ENCODE assay signal across 8 cellular contexts in the genomic region with DNA sequence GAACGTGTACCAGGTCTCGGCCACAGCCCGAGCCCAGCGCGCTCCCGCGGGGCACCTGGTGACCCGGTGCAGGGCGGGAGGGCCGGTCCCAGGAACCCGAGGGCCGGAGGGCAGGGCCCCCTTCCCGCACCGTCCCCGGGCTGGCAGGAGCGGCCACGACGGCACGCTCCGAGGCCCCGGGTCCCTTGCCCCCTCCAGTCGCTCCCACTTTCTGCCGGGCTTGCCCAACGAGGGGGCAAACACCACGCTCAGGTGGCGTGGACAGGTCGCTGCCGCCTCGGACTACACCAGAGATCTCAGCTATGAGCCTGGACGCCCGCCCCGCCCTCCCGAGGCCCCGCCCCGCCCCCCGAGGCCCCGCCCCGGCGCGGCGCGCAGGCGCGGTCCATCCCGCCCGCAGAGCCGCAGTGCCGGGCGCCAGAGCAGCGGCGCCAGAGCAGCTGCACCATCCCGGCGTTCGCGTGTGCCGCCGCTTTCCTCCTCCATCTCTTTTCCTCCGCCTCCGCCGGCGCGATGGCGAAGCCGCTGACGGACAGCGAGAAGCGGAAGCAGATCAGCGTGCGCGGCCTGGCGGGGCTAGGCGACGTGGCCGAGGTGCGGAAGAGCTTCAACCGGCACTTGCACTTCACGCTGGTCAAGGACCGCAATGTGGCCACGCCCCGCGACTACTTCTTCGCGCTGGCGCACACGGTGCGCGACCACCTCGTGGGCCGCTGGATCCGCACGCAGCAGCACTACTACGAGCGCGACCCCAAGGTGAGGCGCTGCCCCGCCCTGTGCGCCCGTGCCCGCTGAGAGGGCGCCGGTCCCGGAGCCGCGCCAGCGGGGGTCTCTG. TPM values are rescaled to one million over a fixed set of nuclear protein-coding genes. Genes with fewer than 3 reads are reported as not detected.
DNase-seq lines count a peak whose midpoint lies in the region; ATAC-seq and TF ChIP-seq lines count a peak whose summit lies in the region.

PYGB (plus strand) TSS at position 420 of the 835 bp plus-strand sequence; CDS start at position 514, 94 bp downstream.

- H3K27me3 ChIP-seq in OCI-LY1 (ENCODE audit: insufficient read depth, low read length): no peaks in the 10 kb centered on the region

- no peak within 1 kb of the TSS for H2AFZ ChIP-seq in OCI-LY1 (ENCODE audit: low read length)

- H3K4me3 Mint-ChIP-seq in Calu3 (ENCODE audit: low read depth, unreplicated experiment): peak within 1 kb of the TSS; percentile 69
- H3K4me3 Mint-ChIP-seq in endothelial cell (ENCODE audit: unreplicated experiment): peak within 1 kb of the TSS; percentile 95
- H3K4me3 Mint-ChIP-seq in mesothelial cell of epicardium: peak within 1 kb of the TSS; percentile 92

- ATAC-seq in GM21367 (IDR thresholded peaks at IDR 0.05; ENCODE audit: unreplicated experiment): peak; percentile 61

- H3K27ac Mint-ChIP-seq in Calu3 (ENCODE audit: unreplicated experiment) (peak within 1 kb of the TSS; percentile 52), endothelial cell (ENCODE audit: unreplicated experiment) (peak within 1 kb of the TSS; percentile 77), mesothelial cell of epicardium (peak within 1 kb of the TSS; percentile 94)

- H3K4me1 ChIP-seq in OCI-LY1 (ENCODE audit: insufficient read depth, low read length, severe bottlenecking): peaks cover 43% of the 10 kb centered on the region

- peaks cover 7% of the 10 kb centered on the region for H3K36me3 ChIP-seq in OCI-LY1 (ENCODE audit: insufficient read depth, low read length)

- intact Hi-C loops in Calu3 (cut with micrococcal nuclease; ENCODE audit: unreplicated experiment): no loop called here

- peaks cover 41% of the 10 kb centered on the region for H3K79me2 ChIP-seq in OCI-LY1 (ENCODE audit: insufficient read depth, low read length)

- H3K27me3 Mint-ChIP-seq in Calu3 (ENCODE audit: unreplicated experiment) (no peaks in the 10 kb centered on the region), endothelial cell (ENCODE audit: unreplicated experiment) (peaks cover 15% of the 10 kb centered on the region), mesothelial cell of epicardium (ENCODE audit: low read depth) (peaks cover 9% of the 10 kb centered on the region)

- H3K4me2 ChIP-seq in OCI-LY1 (ENCODE audit: low read length): peak within 1 kb of the TSS; percentile 86

- H3K4me3 ChIP-seq in OCI-LY1 (ENCODE audit: low read depth, low read length, poor library complexity, severe bottlenecking): peak within 1 kb of the TSS; percentile 73

- H3F3A ChIP-seq in OCI-LY1 (ENCODE audit: insufficient read depth, low read length): no peaks in the 10 kb centered on the region

- DNase-seq in Calu3 (peak; percentile 65), HT1080 (ENCODE audit: low read depth) (peak; percentile 81), endothelial cell (ENCODE audit: low spot score) (peak; percentile 80), mesothelial cell of epicardium (ENCODE audit: low spot score in 2 of 2, unreplicated experiment in 2 of 2) (peak; percentile 70 to 82)
- DNase-seq in activated CD8-positive, alpha-beta memory T cell treated with anti-CD3 and anti-CD28 coated beads, Interleukin-2, amount 50 U/mL, for 4 hours: peak; percentile 72
- peak; percentile 38 to 62 for DNase-seq in stimulated activated CD8-positive, alpha-beta memory T cell treated with anti-CD3 and anti-CD28 coated beads, Interleukin-15, amount 100 ng/mL, for 4 hours (ENCODE audit: low read depth in 2 of 2)

- H3K9me3 Mint-ChIP-seq in Calu3 (ENCODE audit: low read depth, unreplicated experiment): no peaks in the 10 kb centered on the region
- H3K9me3 Mint-ChIP-seq in endothelial cell (ENCODE audit: unreplicated experiment): no peaks in the 10 kb centered on the region
- H3K9me3 Mint-ChIP-seq in mesothelial cell of epicardium: peaks cover 6% of the 10 kb centered on the region

- H3K27ac ChIP-seq in OCI-LY1 (ENCODE audit: low read depth, low read length, poor library complexity, severe bottlenecking): peak within 1 kb of the TSS; percentile 39

- BruUV-seq in Calu3 (replicated peaks; lab: Mats Ljungman, UMichigan): no TSS peak

- H3K9me3 ChIP-seq in OCI-LY1 (ENCODE audit: low read length): no peaks in the 10 kb centered on the region

- peak within 1 kb of the TSS; percentile 75 for H3K9ac ChIP-seq in OCI-LY1 (ENCODE audit: low read length)

- CTCF ChIA-PET in Calu3 (lab: Charles Lee): interaction anchor here (1.6 to 1.8 kb wide), 3 partner anchors 8 to 25 kb away, joined by 4 to 5 read pairs (median 4); no protein-coding TSS in a partner anchor

- no peaks in the 10 kb centered on the region for H4K20me1 ChIP-seq in OCI-LY1 (ENCODE audit: insufficient read depth, low read length)

- H3K4me1 Mint-ChIP-seq in Calu3 (ENCODE audit: low read depth, unreplicated experiment) (peaks cover 9% of the 10 kb centered on the region), endothelial cell (ENCODE audit: unreplicated experiment) (peaks cover 16% of the 10 kb centered on the region), mesothelial cell of epicardium (peaks cover 25% of the 10 kb centered on the region)

- H3K9me2 ChIP-seq in OCI-LY1 (ENCODE audit: low read depth, low read length): no peaks in the 10 kb centered on the region

- peaks cover 71% of the 10 kb centered on the region for H3K36me3 Mint-ChIP-seq in Calu3 (ENCODE audit: insufficient read depth, unreplicated experiment)
- peaks cover 13% of the 10 kb centered on the region for H3K36me3 Mint-ChIP-seq in endothelial cell (ENCODE audit: low read depth, unreplicated experiment)
- no peaks in the 10 kb centered on the region for H3K36me3 Mint-ChIP-seq in mesothelial cell of epicardium

- TF ChIP-seq CTCF in Calu3 (IDR thresholded peaks at IDR 0.05; ENCODE audit: unreplicated experiment) (no peak), OCI-LY1 (IDR thresholded peaks at IDR 0.05; ENCODE audit: low read length) (no peak), endothelial cell (IDR thresholded peaks at IDR 0.05; ENCODE audit: unreplicated experiment) (no peak), mesothelial cell of epicardium (IDR thresholded peaks at IDR 0.05; ENCODE audit: unreplicated experiment) (no peak)

RNA-seq across cellular contexts. Expression of gene PYGB, which starts in this region (rescaled TPM):
- total RNA-seq in Calu3 (2022) (253 and 258 TPM in 2 replicates), endothelial cell (ENCODE audit: unreplicated experiment) (57.9 TPM), mesothelial cell of epicardium (46.6 to 48.0 TPM (median 47.4 TPM) in 3 replicates)
- total RNA-seq in HT1080 (2014; rRNA removed; shearing (Covaris generic)): 113 and 121 TPM in 2 replicates
- polyA plus RNA-seq in HT1080 (2015; cell fraction: cytosol; rRNA removed): 141 and 151 TPM in 2 replicates
- 397 and 434 TPM in 2 replicates for polyA plus RNA-seq in HT1080 (2015; cell fraction: nucleus; rRNA removed)

Comparison
In these comparisons a context has a peak if more than half of its experiments do, and no peak if none do; other contexts are left out.
1. Peak in every context shown above with its lines: DNase-seq, ATAC-seq, H3K4me3 ChIP-seq and H3K27ac ChIP-seq.